ENCODE assay signal across 1 cellular context in the genomic region with DNA sequence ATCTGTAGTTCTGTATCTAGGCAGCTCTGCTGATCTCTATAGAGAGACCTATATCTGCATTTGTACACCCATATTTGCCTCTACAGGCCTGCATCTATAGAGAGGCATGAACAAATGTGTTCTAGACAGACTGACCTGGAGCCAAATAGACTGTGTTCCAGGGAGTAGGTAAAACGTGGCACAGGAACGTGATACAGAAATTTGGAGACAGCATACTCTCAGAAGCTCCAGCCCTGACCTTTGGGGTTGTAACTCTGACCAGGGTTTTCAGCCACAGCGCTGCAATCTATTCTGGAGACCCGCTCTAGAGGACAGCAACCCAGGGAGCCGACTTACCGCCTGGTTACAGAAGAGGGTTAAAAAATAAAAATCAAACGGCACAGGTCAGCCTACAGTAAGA.
A peak's percentile ranks its signal among the peaks of the same experiment; 100 is the strongest.
TF ChIP-seq lines count a peak whose summit lies in the region.

No MANE protein-coding gene starts in this region.

TF ChIP-seq in HepG2, 621 proteins besides CTCF, POLR2A, EP300 and RAD21:
- TF ChIP-seq ZBTB20 (CRISPR knock-in tag; IDR thresholded peaks at IDR 0.05; ENCODE audit: borderline replicate concordance, low read depth): 0 out of 2 replicates have a peak, but pooled peaks have one; percentile 5
- TF ChIP-seq ZNF652 (CRISPR knock-in tag; IDR thresholded peaks at IDR 0.05; ENCODE audit: borderline replicate concordance, low read depth): peak; percentile 20; the same call in 1 of the 2 replicates
- TF ChIP-seq, protein P1, sequence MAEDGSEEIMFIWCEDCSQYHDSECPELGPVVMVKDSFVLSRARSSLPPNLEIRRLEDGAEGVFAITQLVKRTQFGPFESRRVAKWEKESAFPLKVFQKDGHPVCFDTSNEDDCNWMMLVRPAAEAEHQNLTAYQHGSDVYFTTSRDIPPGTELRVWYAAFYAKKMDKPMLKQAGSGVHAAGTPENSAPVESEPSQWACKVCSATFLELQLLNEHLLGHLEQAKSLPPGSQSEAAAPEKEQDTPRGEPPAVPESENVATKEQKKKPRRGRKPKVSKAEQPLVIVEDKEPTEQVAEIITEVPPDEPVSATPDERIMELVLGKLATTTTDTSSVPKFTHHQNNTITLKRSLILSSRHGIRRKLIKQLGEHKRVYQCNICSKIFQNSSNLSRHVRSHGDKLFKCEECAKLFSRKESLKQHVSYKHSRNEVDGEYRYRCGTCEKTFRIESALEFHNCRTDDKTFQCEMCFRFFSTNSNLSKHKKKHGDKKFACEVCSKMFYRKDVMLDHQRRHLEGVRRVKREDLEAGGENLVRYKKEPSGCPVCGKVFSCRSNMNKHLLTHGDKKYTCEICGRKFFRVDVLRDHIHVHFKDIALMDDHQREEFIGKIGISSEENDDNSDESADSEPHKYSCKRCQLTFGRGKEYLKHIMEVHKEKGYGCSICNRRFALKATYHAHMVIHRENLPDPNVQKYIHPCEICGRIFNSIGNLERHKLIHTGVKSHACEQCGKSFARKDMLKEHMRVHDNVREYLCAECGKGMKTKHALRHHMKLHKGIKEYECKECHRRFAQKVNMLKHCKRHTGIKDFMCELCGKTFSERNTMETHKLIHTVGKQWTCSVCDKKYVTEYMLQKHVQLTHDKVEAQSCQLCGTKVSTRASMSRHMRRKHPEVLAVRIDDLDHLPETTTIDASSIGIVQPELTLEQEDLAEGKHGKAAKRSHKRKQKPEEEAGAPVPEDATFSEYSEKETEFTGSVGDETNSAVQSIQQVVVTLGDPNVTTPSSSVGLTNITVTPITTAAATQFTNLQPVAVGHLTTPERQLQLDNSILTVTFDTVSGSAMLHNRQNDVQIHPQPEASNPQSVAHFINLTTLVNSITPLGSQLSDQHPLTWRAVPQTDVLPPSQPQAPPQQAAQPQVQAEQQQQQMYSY (CRISPR knock-in tag; IDR thresholded peaks at IDR 0.05): peak; percentile 97
- TF ChIP-seq ELF4 (CRISPR knock-in tag; IDR thresholded peaks at IDR 0.05; ENCODE audit: borderline replicate concordance): no peak
- TF ChIP-seq, protein P2, sequence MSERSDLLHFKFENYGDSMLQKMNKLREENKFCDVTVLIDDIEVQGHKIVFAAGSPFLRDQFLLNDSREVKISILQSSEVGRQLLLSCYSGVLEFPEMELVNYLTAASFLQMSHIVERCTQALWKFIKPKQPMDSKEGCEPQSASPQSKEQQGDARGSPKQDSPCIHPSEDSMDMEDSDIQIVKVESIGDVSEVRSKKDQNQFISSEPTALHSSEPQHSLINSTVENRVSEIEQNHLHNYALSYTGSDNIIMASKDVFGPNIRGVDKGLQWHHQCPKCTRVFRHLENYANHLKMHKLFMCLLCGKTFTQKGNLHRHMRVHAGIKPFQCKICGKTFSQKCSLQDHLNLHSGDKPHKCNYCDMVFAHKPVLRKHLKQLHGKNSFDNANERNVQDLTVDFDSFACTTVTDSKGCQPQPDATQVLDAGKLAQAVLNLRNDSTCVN (CRISPR knock-in tag; IDR thresholded peaks at IDR 0.05; ENCODE audit: borderline replicate concordance): peak; percentile 93
- no peak for TF ChIP-seq SOX13 (IDR thresholded peaks at IDR 0.05)
- TF ChIP-seq SOX13 (CRISPR knock-in tag; conservative IDR thresholded peaks at IDR 0.05 in 1 of 2, IDR thresholded peaks at IDR 0.05 in 1 of 2): no peak
- TF ChIP-seq, protein P3, sequence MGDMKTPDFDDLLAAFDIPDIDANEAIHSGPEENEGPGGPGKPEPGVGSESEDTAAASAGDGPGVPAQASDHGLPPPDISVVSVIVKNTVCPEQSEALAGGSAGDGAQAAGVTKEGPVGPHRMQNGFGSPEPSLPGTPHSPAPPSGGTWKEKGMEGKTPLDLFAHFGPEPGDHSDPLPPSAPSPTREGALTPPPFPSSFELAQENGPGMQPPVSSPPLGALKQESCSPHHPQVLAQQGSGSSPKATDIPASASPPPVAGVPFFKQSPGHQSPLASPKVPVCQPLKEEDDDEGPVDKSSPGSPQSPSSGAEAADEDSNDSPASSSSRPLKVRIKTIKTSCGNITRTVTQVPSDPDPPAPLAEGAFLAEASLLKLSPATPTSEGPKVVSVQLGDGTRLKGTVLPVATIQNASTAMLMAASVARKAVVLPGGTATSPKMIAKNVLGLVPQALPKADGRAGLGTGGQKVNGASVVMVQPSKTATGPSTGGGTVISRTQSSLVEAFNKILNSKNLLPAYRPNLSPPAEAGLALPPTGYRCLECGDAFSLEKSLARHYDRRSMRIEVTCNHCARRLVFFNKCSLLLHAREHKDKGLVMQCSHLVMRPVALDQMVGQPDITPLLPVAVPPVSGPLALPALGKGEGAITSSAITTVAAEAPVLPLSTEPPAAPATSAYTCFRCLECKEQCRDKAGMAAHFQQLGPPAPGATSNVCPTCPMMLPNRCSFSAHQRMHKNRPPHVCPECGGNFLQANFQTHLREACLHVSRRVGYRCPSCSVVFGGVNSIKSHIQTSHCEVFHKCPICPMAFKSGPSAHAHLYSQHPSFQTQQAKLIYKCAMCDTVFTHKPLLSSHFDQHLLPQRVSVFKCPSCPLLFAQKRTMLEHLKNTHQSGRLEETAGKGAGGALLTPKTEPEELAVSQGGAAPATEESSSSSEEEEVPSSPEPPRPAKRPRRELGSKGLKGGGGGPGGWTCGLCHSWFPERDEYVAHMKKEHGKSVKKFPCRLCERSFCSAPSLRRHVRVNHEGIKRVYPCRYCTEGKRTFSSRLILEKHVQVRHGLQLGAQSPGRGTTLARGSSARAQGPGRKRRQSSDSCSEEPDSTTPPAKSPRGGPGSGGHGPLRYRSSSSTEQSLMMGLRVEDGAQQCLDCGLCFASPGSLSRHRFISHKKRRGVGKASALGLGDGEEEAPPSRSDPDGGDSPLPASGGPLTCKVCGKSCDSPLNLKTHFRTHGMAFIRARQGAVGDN (CRISPR knock-in tag; IDR thresholded peaks at IDR 0.05): no peak
